Comparison of ENCODE assay signal across 18 cellular contexts in the genomic region with DNA sequence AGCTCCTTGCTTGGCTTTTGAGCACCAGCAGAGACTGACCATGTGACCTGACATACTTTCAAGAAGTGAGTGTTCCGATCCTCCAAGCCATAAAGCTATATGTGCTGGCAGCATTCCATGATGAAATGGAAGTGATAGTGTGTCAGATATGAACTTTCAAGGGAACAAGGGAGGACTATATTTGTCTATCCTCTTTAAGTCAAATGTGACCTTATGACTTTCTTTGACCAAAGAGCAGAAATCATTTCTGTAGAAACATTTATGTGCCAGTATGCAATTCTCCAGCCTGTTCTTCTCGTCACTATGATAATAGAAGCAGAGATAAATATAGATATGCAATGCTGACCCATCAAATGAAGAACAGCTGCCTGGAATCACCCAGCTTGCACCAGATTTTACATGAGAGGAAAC. TPM values are rescaled to one million over a fixed set of nuclear protein-coding genes. Genes with fewer than 3 reads are reported as not detected.
A peak's percentile ranks its signal among the peaks of the same experiment; 100 is the strongest.
DNase-seq lines count a peak whose midpoint lies in the region; ATAC-seq, FAIRE-seq and TF ChIP-seq lines count a peak whose summit lies in the region.
"Had no signal": no experiment of that assay in that cellular context is flagged by ENCODE, and none has a peak within 500 bp of the region (broad histone marks: within the 10 kb centered on the region; RNA-seq: fewer than 3 reads in every experiment).

No MANE protein-coding gene starts in this region.

- 57 to 62% methylated on average over 2 of the region's 2 CpGs for WGBS in upper lobe of left lung, 2 donors

- no peak for TF ChIP-seq POLR2A in upper lobe of left lung (IDR thresholded peaks at IDR 0.05)

- H3K36me3 ChIP-seq in brain microvascular endothelial cell (replicated peaks) (peaks cover 3% of the 10 kb centered on the region), upper lobe of left lung (peaks cover 0 to 5% (median 0%) of the 10 kb centered on the region in 4 donors), kidney (ENCODE audit: control insufficient read depth in 1 of 2, insufficient read depth in 2 of 2, low read length in 2 of 2) (no peaks in the 10 kb centered on the region)

- ATAC-seq in left ventricle myocardium superior: peak; percentile 17
- ATAC-seq in left cardiac atrium: no peak
- peak; percentile 77 to 79 for ATAC-seq in stimulated activated naive B cell treated with anti-CD40 and anti-IgM and Interleukin-4, amounts not matched to agents 10 μg/mL and 1 μg/mL and 100 μg/mL, for 72 hours (replicated peaks)
- ATAC-seq in HG03095 (IDR thresholded peaks at IDR 0.05; ENCODE audit: unreplicated experiment): no peak
- no peak for ATAC-seq in upper lobe of left lung (ENCODE audit: low FRiP score in 2 of 2)
- ATAC-seq: body of pancreas, Panc1 had no signal

- H3K9me3 ChIP-seq in upper lobe of left lung (no peaks in the 10 kb centered on the region), kidney (ENCODE audit: control insufficient read depth in 1 of 2, low read length in 2 of 2) (no peaks in the 10 kb centered on the region)
- H3K9me3 ChIP-seq: body of pancreas had no signal

- peaks cover 18 to 36% of the 10 kb centered on the region in 2 donors for H3K4me1 Mint-ChIP-seq in stimulated activated naive B cell treated with anti-CD40 and anti-IgM and Interleukin-4, amounts not matched to agents 10 μg/mL and 1 μg/mL and 100 μg/mL, for 72 hours

- peak overlapping the region; percentile 47 for H3K27ac Mint-ChIP-seq in stimulated activated naive B cell treated with anti-CD40 and anti-IgM and Interleukin-4, amounts not matched to agents 10 μg/mL and 1 μg/mL and 100 μg/mL, for 72 hours
- H3K27ac Mint-ChIP-seq: activated T-helper 1 cell treated with anti-CD3 and anti-CD28 coated beads, Interleukin-12 subunit alpha, Interleukin-12 subunit beta, Interleukin-2, Interleukin-4 antibody, amounts not matched to agents 30 ng/mL and 10 ng/mL and 1 ng/mL, durations not matched to agents 14 hours and 24 hours and 36 hours had no signal

- H3K4me3 ChIP-seq in brain microvascular endothelial cell (ENCODE audit: low read depth, low read length) (no peak overlapping the region), upper lobe of left lung (no peak overlapping the region), kidney (ENCODE audit: low read length in 2 of 2) (no peak overlapping the region)
- H3K4me3 ChIP-seq: body of pancreas had no signal

- H3K9ac ChIP-seq in kidney (ENCODE audit: low read length in 2 of 2): no peak overlapping the region

- DNase-seq in left ventricle myocardium superior (no peak), left cardiac atrium (no peak), brain microvascular endothelial cell (peak; percentile 31), left kidney (ENCODE audit: low read depth, low spot score) (peak; percentile 27), upper lobe of left lung (no peak), kidney (no peak)
- no peak for DNase-seq in stimulated activated naive B cell treated with anti-CD40 and anti-IgM and Interleukin-4, amounts not matched to agents 10 μg/mL and 1 μg/mL and 100 μg/mL, for 72 hours
- DNase-seq: activated CD4-positive, alpha-beta T cell treated with anti-CD3 and anti-CD28 coated beads, Interleukin-2, amount 50 U/mL, for 1 hour; DMS53; hippocampal formation; mammary epithelial cell; NCI-H187; NCI-H526; posterior cingulate gyrus had no signal

- no peak for TF ChIP-seq EP300 in upper lobe of left lung (IDR thresholded peaks at IDR 0.05)

- H3K27me3 Mint-ChIP-seq in stimulated activated naive B cell treated with anti-CD40 and anti-IgM and Interleukin-4, amounts not matched to agents 10 μg/mL and 1 μg/mL and 100 μg/mL, for 72 hours: no peaks in the 10 kb centered on the region

- H3K27me3 ChIP-seq in brain microvascular endothelial cell (replicated peaks): no peaks in the 10 kb centered on the region
- H3K27me3 ChIP-seq in upper lobe of left lung: no peaks in the 10 kb centered on the region
- H3K27me3 ChIP-seq: body of pancreas had no signal

- no peak for TF ChIP-seq CTCF in brain microvascular endothelial cell (IDR thresholded peaks at IDR 0.05; ENCODE audit: low read depth, low read length, missing control alignments)
- no peak for TF ChIP-seq CTCF in upper lobe of left lung (IDR thresholded peaks at IDR 0.05)
- TF ChIP-seq CTCF in kidney (IDR thresholded peaks at IDR 0.05; ENCODE audit: borderline replicate concordance, extremely low read depth, insufficient read depth): no peak

- no peaks in the 10 kb centered on the region for H3K9me3 Mint-ChIP-seq in stimulated activated naive B cell treated with anti-CD40 and anti-IgM and Interleukin-4, amounts not matched to agents 10 μg/mL and 1 μg/mL and 100 μg/mL, for 72 hours
- H3K9me3 Mint-ChIP-seq: activated T-helper 1 cell treated with anti-CD3 and anti-CD28 coated beads, Interleukin-12 subunit alpha, Interleukin-12 subunit beta, Interleukin-2, Interleukin-4 antibody, amounts not matched to agents 30 ng/mL and 10 ng/mL and 1 ng/mL, durations not matched to agents 14 hours and 24 hours and 36 hours had no signal

- in situ Hi-C loops in brain microvascular endothelial cell (cut with HindIII; ENCODE audit: low pct_ligation_motif_present, low sequenced_read_pairs): no loop called here

- FAIRE-seq in kidney (lab: Jason Lieb, UNC): no peak

- intact Hi-C loops in left ventricle myocardium superior (cut with micrococcal nuclease): loop anchor here (10.0 kb wide), 1 partner anchor 82 kb away; no protein-coding TSS in a partner anchor
- intact Hi-C loops in left cardiac atrium (cut with DNase I): no loop called here
- intact Hi-C loops in kidney (cut with DNase I): no loop called here

- no peak overlapping the region for H3K4me3 Mint-ChIP-seq in stimulated activated naive B cell treated with anti-CD40 and anti-IgM and Interleukin-4, amounts not matched to agents 10 μg/mL and 1 μg/mL and 100 μg/mL, for 72 hours
- H3K4me3 Mint-ChIP-seq: activated T-helper 1 cell treated with anti-CD3 and anti-CD28 coated beads, Interleukin-12 subunit alpha, Interleukin-12 subunit beta, Interleukin-2, Interleukin-4 antibody, amounts not matched to agents 30 ng/mL and 10 ng/mL and 1 ng/mL, durations not matched to agents 14 hours and 24 hours and 36 hours had no signal

- peaks cover 0 to 20% (median 15%) of the 10 kb centered on the region in 4 donors for H3K4me1 ChIP-seq in upper lobe of left lung
- H3K4me1 ChIP-seq in kidney (ENCODE audit: control insufficient read depth in 1 of 2, insufficient read depth in 1 of 2, low read depth in 1 of 2, low read length in 2 of 2): peaks cover 4 to 6% of the 10 kb centered on the region in 2 donors

- peaks cover 8 to 33% of the 10 kb centered on the region in 2 donors for H3K36me3 Mint-ChIP-seq in stimulated activated naive B cell treated with anti-CD40 and anti-IgM and Interleukin-4, amounts not matched to agents 10 μg/mL and 1 μg/mL and 100 μg/mL, for 72 hours

- peak overlapping the region; percentile 41 for H3K27ac ChIP-seq in brain microvascular endothelial cell
- no peak overlapping the region for H3K27ac ChIP-seq in upper lobe of left lung
- no peak overlapping the region for H3K27ac ChIP-seq in kidney (ENCODE audit: low read depth in 2 of 2, low read length in 2 of 2)
- H3K27ac ChIP-seq: body of pancreas had no signal

RNA-seq across cellular contexts. Expression of gene HYCC2, which starts 14.4 kb away (rescaled TPM):
- 12.7 TPM for total RNA-seq in left ventricle myocardium superior
- 10 to 100 TPM; 15.2 to 17.9 TPM for total RNA-seq in left cardiac atrium
- 10 to 100 TPM; 15.1 to 39.3 (median 26.8) TPM for total RNA-seq in upper lobe of left lung
- 30.1 TPM for total RNA-seq in kidney
- 4.0 TPM for polyA plus RNA-seq in kidney (ENCODE audit: insufficient read depth, low read depth, low replicate concordance)

RNA-seq across cellular contexts. Expression of gene NDUFB3, which starts 14.7 kb away (rescaled TPM):
- total RNA-seq in left ventricle myocardium superior (540 TPM), left cardiac atrium (100 to 1,000 TPM; 325 to 342 TPM), upper lobe of left lung (10 to 100 TPM; 13.6 to 72.0 (median 52.0) TPM), kidney (101 TPM)
- 309 TPM for polyA plus RNA-seq in kidney (ENCODE audit: insufficient read depth, low read depth, low replicate concordance)

RNA-seq across cellular contexts. Expression of gene CFLAR, which starts 58.9 kb away (rescaled TPM):
- total RNA-seq in left ventricle myocardium superior (252 TPM), left cardiac atrium (100 to 1,000 TPM; 195 to 255 TPM), upper lobe of left lung (1,000 to 10,000 TPM in 1 of 6 donors, 100 to 1,000 TPM in 5; 263 to 1,189 (median 435) TPM), kidney (263 TPM)
- polyA plus RNA-seq in kidney (ENCODE audit: insufficient read depth, low read depth, low replicate concordance): 47.2 TPM

Comparison
In these comparisons a context has a peak if more than half of its experiments do, and no peak if none do; other contexts are left out.
1. ATAC-seq: peak in left ventricle myocardium superior (single experiment) and stimulated activated naive B cell treated with anti-CD40 and anti-IgM and Interleukin-4, amounts not matched to agents 10 μg/mL and 1 μg/mL and 100 μg/mL, for 72 hours (2 of 2); none in left cardiac atrium (0 of 2), HG03095 (single experiment) and upper lobe of left lung (0 of 2).
2. DNase-seq: peak in brain microvascular endothelial cell (single experiment) and left kidney (single experiment); none in left ventricle myocardium superior (single experiment), left cardiac atrium (single experiment), stimulated activated naive B cell treated with anti-CD40 and anti-IgM and Interleukin-4, amounts not matched to agents 10 μg/mL and 1 μg/mL and 100 μg/mL, for 72 hours (single experiment), upper lobe of left lung (0 of 2) and kidney (single experiment).